ENCODE assay signal across 14 cellular contexts in the genomic region with DNA sequence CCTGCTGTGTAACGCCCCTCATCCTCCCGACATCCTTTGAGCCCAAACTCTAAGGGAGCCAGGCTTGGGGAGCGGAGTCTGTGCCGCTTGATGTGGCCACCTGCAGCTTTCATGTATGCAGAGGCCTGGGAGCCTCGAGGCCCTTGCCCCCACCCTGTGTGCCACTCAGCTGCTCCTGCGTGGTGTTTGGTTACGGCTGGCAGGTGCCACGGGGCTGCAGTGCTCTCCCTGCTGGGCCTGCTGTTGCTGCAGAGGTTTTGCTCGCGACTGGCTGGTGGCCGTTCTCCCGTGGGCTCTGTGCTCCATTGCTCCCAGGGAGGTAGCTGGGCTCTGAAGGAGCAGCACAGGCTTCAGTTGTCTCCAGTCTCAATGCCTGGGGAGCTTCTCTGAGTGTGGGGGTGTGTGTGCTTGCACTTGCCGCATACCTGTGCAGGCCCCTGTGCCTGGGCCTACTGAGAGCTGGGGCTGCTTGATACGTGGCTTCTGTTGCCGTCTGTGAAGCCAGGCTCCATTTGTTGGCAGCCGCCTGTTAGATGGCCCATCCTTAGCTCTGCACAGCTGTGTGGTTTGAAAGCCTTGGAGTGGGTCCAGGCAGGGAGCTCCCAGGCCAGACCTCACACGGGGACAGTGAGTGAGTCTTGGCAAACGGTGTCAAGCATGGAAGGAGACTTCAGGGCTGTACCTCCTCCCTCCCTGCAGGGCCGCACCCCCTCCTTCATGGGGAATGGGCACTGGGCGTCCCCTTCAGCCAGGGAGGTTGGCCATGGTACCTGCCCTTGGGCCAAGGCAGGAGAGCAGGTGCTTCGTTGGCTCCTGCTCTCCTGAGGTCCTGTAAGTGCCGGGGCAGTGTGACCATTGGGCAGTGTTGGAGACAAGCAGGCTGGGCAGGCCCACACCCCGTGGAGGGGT. TPM values are rescaled to one million over a fixed set of nuclear protein-coding genes. Genes with fewer than 3 reads are reported as not detected.
DNase-seq lines count a peak whose midpoint lies in the region; ATAC-seq, FAIRE-seq and TF ChIP-seq lines count a peak whose summit lies in the region.
"Had no signal": no experiment of that assay in that cellular context is flagged by ENCODE, and none has a peak within 500 bp of the region (broad histone marks: within the 10 kb centered on the region; RNA-seq: fewer than 3 reads in every experiment).

No MANE protein-coding gene starts in this region.

- no peaks in the 10 kb centered on the region for H3K27me3 ChIP-seq in spleen (replicated peaks in 1 of 7)
- H3K27me3 ChIP-seq: right lobe of liver, thyroid gland had no signal

- WGBS in spleen, 5 donors, result 68 to 83% (median 82%) methylated on average over 14 to 23 of the region's 23 CpGs

- H3K4me3 ChIP-seq in kidney (ENCODE audit: low read length in 2 of 2) (no peak overlapping the region), spleen (no peak overlapping the region)
- H3K4me3 ChIP-seq: right lobe of liver, SK-N-MC, thyroid gland had no signal

- intact Hi-C loops in kidney (cut with DNase I) (no loop called here), spleen (cut with DNase I; ENCODE audit: low total_unique reads) (no loop called here)
- intact Hi-C loops in activated T-helper 1 cell treated with anti-CD3 and anti-CD28 coated beads, Interleukin-12 subunit alpha, Interleukin-12 subunit beta, Interleukin-2, Interleukin-4 antibody, amounts not matched to agents 30 ng/mL and 10 ng/mL and 1 ng/mL, durations not matched to agents 14 hours and 24 hours and 36 hours (cut with micrococcal nuclease), result no loop called here

- H3K4me1 Mint-ChIP-seq in activated T-helper 1 cell treated with anti-CD3 and anti-CD28 coated beads, Interleukin-12 subunit alpha, Interleukin-12 subunit beta, Interleukin-2, Interleukin-4 antibody, amounts not matched to agents 30 ng/mL and 10 ng/mL and 1 ng/mL, durations not matched to agents 14 hours and 24 hours and 36 hours (ENCODE audit: low read depth), result no peaks in the 10 kb centered on the region

- TF ChIP-seq POLR2A in spleen (IDR thresholded peaks at IDR 0.05), result no peak

- H3K4me3 Mint-ChIP-seq in activated T-helper 1 cell treated with anti-CD3 and anti-CD28 coated beads, Interleukin-12 subunit alpha, Interleukin-12 subunit beta, Interleukin-2, Interleukin-4 antibody, amounts not matched to agents 30 ng/mL and 10 ng/mL and 1 ng/mL, durations not matched to agents 14 hours and 24 hours and 36 hours, result no peak overlapping the region

- H3K27ac ChIP-seq in kidney (ENCODE audit: low read depth in 2 of 2, low read length in 2 of 2) (no peak overlapping the region), spleen (peak overlapping the region in 6 of 8 donors; percentile 22 to 83 (median 74))
- H3K27ac ChIP-seq: right lobe of liver, SK-N-MC, thyroid gland had no signal

- H3K4me1 ChIP-seq in kidney (ENCODE audit: control insufficient read depth in 1 of 2, insufficient read depth in 1 of 2, low read depth in 1 of 2, low read length in 2 of 2), result no peaks in the 10 kb centered on the region
- peaks cover 9 to 31% (median 27%) of the 10 kb centered on the region in 6 donors for H3K4me1 ChIP-seq in spleen
- H3K4me1 ChIP-seq: right lobe of liver, thyroid gland had no signal

- FAIRE-seq in kidney (lab: Jason Lieb, UNC), result no peak
- FAIRE-seq: endometrium had no signal

- ATAC-seq in HG02973 (IDR thresholded peaks at IDR 0.05; ENCODE audit: unreplicated experiment), result no peak
- ATAC-seq: right lobe of liver had no signal

- peaks cover 16 to 29% of the 10 kb centered on the region in 2 donors for H3K36me3 ChIP-seq in kidney (ENCODE audit: control insufficient read depth in 1 of 2, insufficient read depth in 2 of 2, low read length in 2 of 2)
- peaks cover 0 to 55% (median 53%) of the 10 kb centered on the region in 6 donors for H3K36me3 ChIP-seq in spleen

- no peak for TF ChIP-seq CTCF in kidney (IDR thresholded peaks at IDR 0.05; ENCODE audit: borderline replicate concordance, extremely low read depth, insufficient read depth)
- TF ChIP-seq CTCF in spleen (IDR thresholded peaks at IDR 0.05 in 8 of 11, conservative IDR thresholded peaks at IDR 0.05 in 3 of 11), result no peak

- no peaks in the 10 kb centered on the region for H3K27me3 Mint-ChIP-seq in activated T-helper 1 cell treated with anti-CD3 and anti-CD28 coated beads, Interleukin-12 subunit alpha, Interleukin-12 subunit beta, Interleukin-2, Interleukin-4 antibody, amounts not matched to agents 30 ng/mL and 10 ng/mL and 1 ng/mL, durations not matched to agents 14 hours and 24 hours and 36 hours (ENCODE audit: insufficient read depth)

- no peak overlapping the region for H3K27ac Mint-ChIP-seq in activated T-helper 1 cell treated with anti-CD3 and anti-CD28 coated beads, Interleukin-12 subunit alpha, Interleukin-12 subunit beta, Interleukin-2, Interleukin-4 antibody, amounts not matched to agents 30 ng/mL and 10 ng/mL and 1 ng/mL, durations not matched to agents 14 hours and 24 hours and 36 hours

- DNase-seq in NCI-H1092 (lab: John Stamatoyannopoulos, UW) (peak; percentile 9), astrocyte of the hippocampus (ENCODE audit: low read depth, low spot score) (peak; percentile 51), kidney (peak; percentile 66), spleen (peak; percentile 63), D341Med (ENCODE audit: low spot score) (no peak), kidney glomerular epithelial cell (lab: John Stamatoyannopoulos, UW) (no peak)
- DNase-seq in activated T-helper 1 cell treated with anti-CD3 and anti-CD28 coated beads, Interleukin-12 subunit alpha, Interleukin-12 subunit beta, Interleukin-2, Interleukin-4 antibody, amounts not matched to agents 30 ng/mL and 10 ng/mL and 1 ng/mL, durations not matched to agents 14 hours and 24 hours and 36 hours (ENCODE audit: low spot score), result no peak
- DNase-seq: activated T-cell treated with anti-CD3 and anti-CD28 coated beads for 4 hours; NK-92 treated with Interleukin-12 subunit alpha and Interleukin-12 subunit beta, amount 100 ng/mL, for 24 hours had no signal

- peaks cover 13% of the 10 kb centered on the region for H3K36me3 Mint-ChIP-seq in activated T-helper 1 cell treated with anti-CD3 and anti-CD28 coated beads, Interleukin-12 subunit alpha, Interleukin-12 subunit beta, Interleukin-2, Interleukin-4 antibody, amounts not matched to agents 30 ng/mL and 10 ng/mL and 1 ng/mL, durations not matched to agents 14 hours and 24 hours and 36 hours (ENCODE audit: low read depth)

- H3K9me3 Mint-ChIP-seq in activated T-helper 1 cell treated with anti-CD3 and anti-CD28 coated beads, Interleukin-12 subunit alpha, Interleukin-12 subunit beta, Interleukin-2, Interleukin-4 antibody, amounts not matched to agents 30 ng/mL and 10 ng/mL and 1 ng/mL, durations not matched to agents 14 hours and 24 hours and 36 hours, result no peaks in the 10 kb centered on the region

- H3K9me3 ChIP-seq in kidney (ENCODE audit: control insufficient read depth in 1 of 2, low read length in 2 of 2) (no peaks in the 10 kb centered on the region), spleen (no peaks in the 10 kb centered on the region)
- H3K9me3 ChIP-seq: right lobe of liver, thyroid gland had no signal

- no peak overlapping the region for H3K9ac ChIP-seq in kidney (ENCODE audit: low read length in 2 of 2)

RNA-seq across cellular contexts. Expression of gene PDPK1, which starts 47.2 kb away (rescaled TPM):
- total RNA-seq in kidney (52.3 TPM), spleen (10 to 100 TPM; 39.5 to 74.5 (median 56.8) TPM)
- polyA plus RNA-seq in kidney (ENCODE audit: insufficient read depth, low read depth, low replicate concordance) (14.3 TPM), spleen (10 to 100 TPM in 1 of 3 donors, 1 to 10 TPM in 2; 6.2 to 15.5 (median 6.2) TPM)
- 50.8 and 60.2 TPM in 2 replicates for total RNA-seq in activated T-helper 1 cell treated with anti-CD3 and anti-CD28 coated beads, Interleukin-12 subunit alpha, Interleukin-12 subunit beta, Interleukin-2, Interleukin-4 antibody, amounts not matched to agents 30 ng/mL and 10 ng/mL and 1 ng/mL, durations not matched to agents 14 hours and 24 hours and 36 hours

RNA-seq across cellular contexts. Expression of gene CEMP1, which starts 53.8 kb away (rescaled TPM):
- 0.54 TPM for total RNA-seq in kidney
- not detected for polyA plus RNA-seq in kidney (ENCODE audit: insufficient read depth, low read depth, low replicate concordance)
- under 1 TPM in 2 of 7 donors, not detected in 5; 0.37 to 0.97 TPM for total RNA-seq in spleen
- polyA plus RNA-seq in spleen, result 1 to 10 TPM in 1 of 3 donors, under 1 TPM in 2; 0.70 to 1.5 (median 0.74) TPM
- total RNA-seq in activated T-helper 1 cell treated with anti-CD3 and anti-CD28 coated beads, Interleukin-12 subunit alpha, Interleukin-12 subunit beta, Interleukin-2, Interleukin-4 antibody, amounts not matched to agents 30 ng/mL and 10 ng/mL and 1 ng/mL, durations not matched to agents 14 hours and 24 hours and 36 hours, result 0.23 and 0.49 TPM in 2 replicates

Comparison
In these comparisons a context has a peak if more than half of its experiments do, and no peak if none do; other contexts are left out.
1. DNase-seq: peak in NCI-H1092 (single experiment), astrocyte of the hippocampus (single experiment), kidney (single experiment) and spleen (single experiment); none in D341Med (single experiment), activated T-helper 1 cell treated with anti-CD3 and anti-CD28 coated beads, Interleukin-12 subunit alpha, Interleukin-12 subunit beta, Interleukin-2, Interleukin-4 antibody, amounts not matched to agents 30 ng/mL and 10 ng/mL and 1 ng/mL, durations not matched to agents 14 hours and 24 hours and 36 hours (single experiment) and kidney glomerular epithelial cell (single experiment).
2. H3K27ac ChIP-seq: peak in spleen (6 of 8); none in kidney (0 of 2).